In the genomic region with DNA sequence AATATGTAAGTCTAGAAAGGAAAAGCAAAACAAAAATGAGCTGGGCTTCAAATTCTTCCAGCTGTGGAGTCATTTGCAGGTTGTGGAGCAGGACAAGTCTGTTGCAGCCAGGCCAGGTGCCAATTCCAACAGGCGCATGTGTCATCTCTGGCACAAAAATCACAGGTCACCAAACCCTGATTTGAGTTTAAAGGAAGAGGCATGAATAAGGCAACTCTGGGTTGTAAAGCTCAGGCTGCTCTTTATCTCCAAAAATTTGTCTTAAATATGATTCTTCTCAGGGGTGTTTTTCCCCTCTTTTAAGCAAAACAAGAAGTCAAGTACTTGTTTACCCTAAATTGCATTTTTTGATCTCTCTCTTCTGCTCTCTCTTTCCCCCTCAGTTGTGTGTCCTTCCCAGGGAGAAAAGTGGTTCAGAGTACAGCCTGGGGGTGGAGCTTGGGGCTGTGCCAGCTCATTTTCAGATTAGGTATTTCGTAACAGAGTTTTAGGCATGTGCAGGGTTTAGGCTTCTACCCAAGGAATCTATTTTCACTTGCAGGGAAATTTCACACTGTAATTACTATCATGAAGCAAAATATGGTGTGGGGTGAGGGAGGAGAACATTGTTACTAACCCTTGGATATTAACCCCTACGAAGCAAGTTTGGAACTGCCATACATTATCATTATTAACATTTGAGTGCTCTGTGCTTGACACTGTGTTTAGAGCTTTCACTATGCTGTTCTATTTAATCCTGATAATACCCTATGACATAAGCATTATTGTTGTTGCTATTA, we compare ENCODE assay signal across 8 cellular contexts. TPM values are rescaled to one million over a fixed set of nuclear protein-coding genes. Genes with fewer than 3 reads are reported as not detected.
DNase-seq lines count a peak whose midpoint lies in the region; ATAC-seq, FAIRE-seq and TF ChIP-seq lines count a peak whose summit lies in the region.

No MANE protein-coding gene starts in this region.

- ATAC-seq in lower lobe of right lung, result peak; percentile 92 to 95
- peak; percentile 38 for ATAC-seq in stimulated activated naive B cell treated with anti-CD40 and anti-IgM and Interleukin-4, amounts not matched to agents 10 μg/mL and 1 μg/mL and 100 μg/mL, for 72 hours (replicated peaks)

- no peak for DNase-seq in GM18507 (ENCODE audit: extremely low spot score, insufficient read length, low read depth)
- peak; percentile 77 for DNase-seq in NCI-H1694 treated with DMSO at 0.1 percent for 48 hours (lab: John Stamatoyannopoulos, UW)
- DNase-seq in T-helper 9 cell, result peak; percentile 21
- peak; percentile 50 for DNase-seq in cerebellar cortex (ENCODE audit: low spot score)
- DNase-seq in lower lobe of right lung, result peak; percentile 87
- no peak for DNase-seq in stimulated activated naive B cell treated with anti-CD40 and anti-IgM and Interleukin-4, amounts not matched to agents 10 μg/mL and 1 μg/mL and 100 μg/mL, for 72 hours
- DNase-seq in retina, result no peak
- no peak for DNase-seq in T1000 (lab: John Stamatoyannopoulos, UW)

- no peaks in the 10 kb centered on the region for H3K27me3 ChIP-seq in lower lobe of right lung (ENCODE audit: low read depth)

- H3K4me3 ChIP-seq in lower lobe of right lung, result peak overlapping the region; percentile 8

- H3K4me3 Mint-ChIP-seq in stimulated activated naive B cell treated with anti-CD40 and anti-IgM and Interleukin-4, amounts not matched to agents 10 μg/mL and 1 μg/mL and 100 μg/mL, for 72 hours, result peak overlapping the region; percentile 46 to 49

- intact Hi-C loops in lower lobe of right lung (cut with DNase I), result no loop called here

- no peaks in the 10 kb centered on the region for H3K36me3 ChIP-seq in lower lobe of right lung

- peaks cover 7 to 8% of the 10 kb centered on the region in 2 donors for H3K36me3 Mint-ChIP-seq in stimulated activated naive B cell treated with anti-CD40 and anti-IgM and Interleukin-4, amounts not matched to agents 10 μg/mL and 1 μg/mL and 100 μg/mL, for 72 hours

- H3K9me3 Mint-ChIP-seq in stimulated activated naive B cell treated with anti-CD40 and anti-IgM and Interleukin-4, amounts not matched to agents 10 μg/mL and 1 μg/mL and 100 μg/mL, for 72 hours, result peaks cover 0 to 4% of the 10 kb centered on the region in 2 donors

- no peaks in the 10 kb centered on the region for H3K9me3 ChIP-seq in lower lobe of right lung

- peaks cover 21% of the 10 kb centered on the region for H3K4me1 ChIP-seq in lower lobe of right lung

- peak overlapping the region; percentile 32 for H3K27ac Mint-ChIP-seq in stimulated activated naive B cell treated with anti-CD40 and anti-IgM and Interleukin-4, amounts not matched to agents 10 μg/mL and 1 μg/mL and 100 μg/mL, for 72 hours

- H3K4me1 Mint-ChIP-seq in stimulated activated naive B cell treated with anti-CD40 and anti-IgM and Interleukin-4, amounts not matched to agents 10 μg/mL and 1 μg/mL and 100 μg/mL, for 72 hours, result peaks cover 29 to 74% of the 10 kb centered on the region in 2 donors

- H3K27ac ChIP-seq in lower lobe of right lung, result peak overlapping the region; percentile 73

- no peaks in the 10 kb centered on the region for H3K27me3 Mint-ChIP-seq in stimulated activated naive B cell treated with anti-CD40 and anti-IgM and Interleukin-4, amounts not matched to agents 10 μg/mL and 1 μg/mL and 100 μg/mL, for 72 hours

- no peak for TF ChIP-seq CTCF in lower lobe of right lung (IDR thresholded peaks at IDR 0.05)

- peak; percentile 55 for FAIRE-seq in GM18507 (lab: Jason Lieb, UNC)

RNA-seq across cellular contexts. Expression of a gene that starts 8.3 kb away (rescaled TPM):
- 42.1 TPM for total RNA-seq in lower lobe of right lung

Comparison
In these comparisons a context has a peak if more than half of its experiments do, and no peak if none do; other contexts are left out.
1. DNase-seq: peak in NCI-H1694 treated with DMSO at 0.1 percent for 48 hours (single experiment), T-helper 9 cell (single experiment), cerebellar cortex (single experiment) and lower lobe of right lung (single experiment); none in GM18507 (single experiment), stimulated activated naive B cell treated with anti-CD40 and anti-IgM and Interleukin-4, amounts not matched to agents 10 μg/mL and 1 μg/mL and 100 μg/mL, for 72 hours (single experiment), retina (single experiment) and T1000 (single experiment).